22 cellular contexts compared by ENCODE assay signal in the genomic region with DNA sequence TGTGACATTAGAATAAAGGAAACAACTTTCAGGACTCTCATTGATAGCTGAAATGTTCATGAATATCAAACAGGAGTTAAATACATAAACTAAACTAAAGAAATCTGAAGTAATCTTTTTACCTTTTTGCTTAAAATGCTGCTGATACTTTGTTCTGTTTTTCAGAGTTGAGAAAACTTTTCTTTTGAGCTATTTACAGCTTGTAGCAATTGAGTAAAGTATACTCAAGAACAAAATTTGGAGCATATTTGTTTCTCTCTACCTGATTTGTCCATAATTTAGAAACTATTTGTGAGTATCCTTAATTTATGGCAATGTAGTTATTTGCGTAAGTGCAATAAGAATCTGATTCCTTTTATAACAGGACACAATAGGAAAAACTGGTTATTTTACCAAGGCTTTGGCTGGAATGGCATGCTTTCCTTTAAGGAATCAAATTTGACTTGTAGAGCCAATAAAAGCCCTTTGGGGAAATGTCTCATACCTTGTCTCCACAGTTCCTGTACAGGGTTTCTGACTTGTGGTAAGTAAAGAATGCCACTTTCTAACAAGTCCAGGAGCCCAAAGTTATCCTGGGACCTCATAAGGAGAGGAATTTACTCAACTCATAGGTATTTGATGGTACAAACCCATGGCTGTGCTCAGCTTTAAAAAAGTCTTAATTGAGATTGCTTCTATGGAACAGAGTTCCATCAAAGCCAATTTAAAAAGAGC.
"Had no signal": no experiment of that assay in that cellular context is flagged by ENCODE, and none has a peak within 500 bp of the region (broad histone marks: within the 10 kb centered on the region; RNA-seq: fewer than 3 reads in every experiment).

No MANE protein-coding gene starts in this region.

- H3K4me1 ChIP-seq: adrenal gland, neural progenitor cell, transverse colon had no signal

- FAIRE-seq: urothelium cell line had no signal

- H3K9ac ChIP-seq: neural progenitor cell had no signal

- H2AFZ ChIP-seq: neural progenitor cell had no signal

- H3K4me2 ChIP-seq: neural progenitor cell had no signal

- H3K27ac ChIP-seq: adrenal gland, coronary artery, epithelial cell of prostate, neural progenitor cell, transverse colon had no signal

- ATAC-seq: activated CD4-positive, alpha-beta T cell treated with anti-CD3 and anti-CD28 coated beads for 36 hours; activated T-cell treated with anti-CD3 and anti-CD28 coated beads, Interleukin-2, amount 50 U/mL, for 4 hours; left lobe of liver; naive thymus-derived CD8-positive, alpha-beta T cell; stimulated activated naive B cell treated with anti-CD40 and anti-IgM and Interleukin-4, amounts not matched to agents 10 μg/mL and 1 μg/mL and 100 μg/mL, for 72 hours had no signal

- H3K27me3 ChIP-seq: adrenal gland, neural progenitor cell, transverse colon had no signal

- H3K36me3 ChIP-seq: adrenal gland, neural progenitor cell had no signal

- H3K4me3 ChIP-seq: adrenal gland, coronary artery, lung, neural progenitor cell, transverse colon had no signal

- DNase-seq: activated B cell treated with CpG ODN at 0.5 μM for 24 hours; activated CD4-positive, alpha-beta T cell treated with anti-CD3 and anti-CD28 coated beads for 36 hours; activated CD4-positive, alpha-beta T cell treated with anti-CD3 and anti-CD28 coated beads, Interleukin-2, amount 50 U/mL, for 48 hours; activated CD8-positive, alpha-beta memory T cell treated with anti-CD3 and anti-CD28 coated beads, Interleukin-2, amount 50 U/mL, for 48 hours; activated naive CD4-positive, alpha-beta T cell; activated T-cell treated with anti-CD3 and anti-CD28 coated beads, Interleukin-2, amount 50 U/mL, for 4 hours; adrenal gland; cerebellar nuclear complex; foreskin fibroblast; naive thymus-derived CD8-positive, alpha-beta T cell; posterior cingulate gyrus; retina; stimulated activated CD4-positive, alpha-beta T cell treated with anti-CD3 and anti-CD28 coated beads, Interleukin-2, amount 100 ng/mL, for 48 hours; stimulated activated CD8-positive, alpha-beta memory T cell treated with anti-CD3 and anti-CD28 coated beads, Interleukin-4, amount 100 ng/mL, for 48 hours; stimulated activated naive B cell treated with anti-CD40 and anti-IgM and Interleukin-4, amounts not matched to agents 10 μg/mL and 1 μg/mL and 100 μg/mL, for 72 hours; transverse colon had no signal
